In the genomic region with DNA sequence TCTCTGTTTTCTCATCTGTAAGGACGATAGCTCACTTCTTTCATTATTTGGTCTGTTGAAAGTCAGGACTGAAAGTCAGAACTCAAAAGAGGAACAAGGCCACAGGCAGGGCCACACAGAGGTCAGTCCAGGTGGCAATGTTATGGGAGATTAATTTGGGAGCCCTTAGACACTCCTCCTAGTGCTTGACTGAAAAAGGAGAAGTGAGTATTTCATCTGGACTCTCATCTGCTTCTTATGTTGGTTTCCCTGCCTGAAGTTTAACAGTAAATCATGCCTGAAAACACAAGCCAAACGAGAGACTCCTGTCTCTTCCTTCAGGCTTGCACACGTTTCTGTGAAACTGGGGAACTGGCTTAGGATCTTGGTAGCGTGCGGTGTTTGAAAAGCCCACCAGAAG, we compare ENCODE assay signal across 10 cellular contexts.
A peak's percentile ranks its signal among the peaks of the same experiment; 100 is the strongest.
DNase-seq lines count a peak whose midpoint lies in the region; ATAC-seq and TF ChIP-seq lines count a peak whose summit lies in the region.
"Had no signal": no experiment of that assay in that cellular context is flagged by ENCODE, and none has a peak within 500 bp of the region (broad histone marks: within the 10 kb centered on the region; RNA-seq: fewer than 3 reads in every experiment).

No MANE protein-coding gene starts in this region.

- H3K27me3 Mint-ChIP-seq in activated CD4-positive, alpha-beta memory T cell treated with anti-CD3 and anti-CD28 coated beads for 36 hours = no peaks in the 10 kb centered on the region
- H3K27me3 Mint-ChIP-seq: activated CD4-positive, alpha-beta T cell treated with anti-CD3 and anti-CD28 coated beads for 36 hours had no signal

- POLR2A ChIA-PET in activated CD4-positive, alpha-beta memory T cell treated with anti-CD3 and anti-CD28 coated beads for 36 hours (lab: Charles Lee) = no interaction called here

- TF ChIP-seq CTCF in NB4 (IDR thresholded peaks at IDR 0.05; ENCODE audit: low read depth, low read length) = no peak

- peak overlapping the region in 9 of 11 experiments; percentile 47 to 77 (median 66); a peak in 19 of 22 replicates for H3K27ac ChIP-seq in BLaER1 treated with 17β-estradiol and CSF1 and Interleukin-3, amounts not matched to agents 10 nM and 100 nM

- H3K4me3 ChIP-seq in BLaER1 treated with 17β-estradiol and CSF1 and Interleukin-3, amounts not matched to agents 10 nM and 100 nM = no peak overlapping the region
- H3K4me3 ChIP-seq in NB4 (ENCODE audit: low read depth, low read length) = no peak overlapping the region

- peak overlapping the region; percentile 58 to 75 (median 69) for H3K4me2 ChIP-seq in BLaER1 treated with 17β-estradiol and CSF1 and Interleukin-3, amounts not matched to agents 10 nM and 100 nM

- no peak overlapping the region for H3K4me3 Mint-ChIP-seq in activated CD4-positive, alpha-beta memory T cell treated with anti-CD3 and anti-CD28 coated beads for 36 hours
- no peak overlapping the region for H3K4me3 Mint-ChIP-seq in stimulated activated effector memory CD8-positive, alpha-beta T cell treated with anti-CD3 and anti-CD28 coated beads, Interleukin-12 subunit alpha, Interleukin-12 subunit beta, amount 100 ng/mL, for 72 hours
- H3K4me3 Mint-ChIP-seq: activated CD4-positive, alpha-beta T cell treated with anti-CD3 and anti-CD28 coated beads for 36 hours had no signal

- H3K27me3 ChIP-seq in BLaER1 treated with 17β-estradiol and CSF1 and Interleukin-3, amounts not matched to agents 10 nM and 100 nM = no peaks in the 10 kb centered on the region

- H3K36me3 ChIP-seq in BLaER1 treated with 17β-estradiol and CSF1 and Interleukin-3, amounts not matched to agents 10 nM and 100 nM = peaks cover 0 to 7% (median 0%) of the 10 kb centered on the region in 11 experiments; a peak in 1 of 22 replicates

- H3K36me3 Mint-ChIP-seq in activated CD4-positive, alpha-beta memory T cell treated with anti-CD3 and anti-CD28 coated beads for 36 hours = peaks cover 3% of the 10 kb centered on the region
- no peaks in the 10 kb centered on the region for H3K36me3 Mint-ChIP-seq in stimulated activated effector memory CD8-positive, alpha-beta T cell treated with anti-CD3 and anti-CD28 coated beads, Interleukin-12 subunit alpha, Interleukin-12 subunit beta, amount 100 ng/mL, for 72 hours

- intact Hi-C loops in activated CD4-positive, alpha-beta memory T cell treated with anti-CD3 and anti-CD28 coated beads for 36 hours (cut with micrococcal nuclease) = no loop called here

- H3K9me3 Mint-ChIP-seq in activated CD4-positive, alpha-beta memory T cell treated with anti-CD3 and anti-CD28 coated beads for 36 hours = peaks cover 22% of the 10 kb centered on the region
- H3K9me3 Mint-ChIP-seq in stimulated activated effector memory CD8-positive, alpha-beta T cell treated with anti-CD3 and anti-CD28 coated beads, Interleukin-12 subunit alpha, Interleukin-12 subunit beta, amount 100 ng/mL, for 72 hours = peaks cover 8% of the 10 kb centered on the region

- H3K4me1 ChIP-seq in BLaER1 treated with 17β-estradiol and CSF1 and Interleukin-3, amounts not matched to agents 10 nM and 100 nM = peaks cover 40 to 61% (median 57%) of the 10 kb centered on the region in 10 experiments

- no peaks in the 10 kb centered on the region for H3K4me1 Mint-ChIP-seq in activated CD4-positive, alpha-beta memory T cell treated with anti-CD3 and anti-CD28 coated beads for 36 hours (ENCODE audit: low read depth)
- H3K4me1 Mint-ChIP-seq in stimulated activated effector memory CD8-positive, alpha-beta T cell treated with anti-CD3 and anti-CD28 coated beads, Interleukin-12 subunit alpha, Interleukin-12 subunit beta, amount 100 ng/mL, for 72 hours = peaks cover 11% of the 10 kb centered on the region
- H3K4me1 Mint-ChIP-seq: activated CD4-positive, alpha-beta T cell treated with anti-CD3 and anti-CD28 coated beads for 36 hours had no signal

- H3K9me3 ChIP-seq in BLaER1 treated with 17β-estradiol and CSF1 and Interleukin-3, amounts not matched to agents 10 nM and 100 nM (replicated peaks in 1 of 11) = peaks cover 20 to 31% (median 28%) of the 10 kb centered on the region in 11 experiments

- CTCF ChIA-PET in activated CD4-positive, alpha-beta memory T cell treated with anti-CD3 and anti-CD28 coated beads for 36 hours (lab: Charles Lee) = no interaction called here

- ATAC-seq in GM19328 (IDR thresholded peaks at IDR 0.05; ENCODE audit: unreplicated experiment) (peak; percentile 67), HG02970 (IDR thresholded peaks at IDR 0.05; ENCODE audit: low FRiP score, unreplicated experiment) (peak; percentile 62)
- ATAC-seq in stimulated activated effector memory CD8-positive, alpha-beta T cell treated with anti-CD3 and anti-CD28 coated beads, Interleukin-12 subunit alpha, Interleukin-12 subunit beta, amount 100 ng/mL, for 72 hours = no peak
- ATAC-seq: activated CD4-positive, alpha-beta T cell treated with anti-CD3 and anti-CD28 coated beads for 36 hours had no signal

- peak; percentile 79 for DNase-seq in NB4 (ENCODE audit: low read depth)
- DNase-seq in stimulated activated CD4-positive, alpha-beta T cell treated with anti-CD3 and anti-CD28 coated beads, Interleukin-12 subunit alpha, Interleukin-12 subunit beta, amount 100 ng/mL, for 4 hours = no peak
- no peak for DNase-seq in activated CD4-positive, alpha-beta memory T cell treated with anti-CD3 and anti-CD28 coated beads for 36 hours
- no peak for DNase-seq in kidney glomerular epithelial cell (lab: John Stamatoyannopoulos, UW)
- no peak for DNase-seq in stimulated activated effector memory CD8-positive, alpha-beta T cell treated with anti-CD3 and anti-CD28 coated beads, Interleukin-12 subunit alpha, Interleukin-12 subunit beta, amount 100 ng/mL, for 72 hours (ENCODE audit: low spot score in 2 of 2)
- DNase-seq: activated CD4-positive, alpha-beta T cell treated with anti-CD3 and anti-CD28 coated beads for 36 hours; GOT3 had no signal

- H3K27ac Mint-ChIP-seq in activated CD4-positive, alpha-beta memory T cell treated with anti-CD3 and anti-CD28 coated beads for 36 hours = no peak overlapping the region
- no peak overlapping the region for H3K27ac Mint-ChIP-seq in stimulated activated effector memory CD8-positive, alpha-beta T cell treated with anti-CD3 and anti-CD28 coated beads, Interleukin-12 subunit alpha, Interleukin-12 subunit beta, amount 100 ng/mL, for 72 hours
- H3K27ac Mint-ChIP-seq: activated CD4-positive, alpha-beta T cell treated with anti-CD3 and anti-CD28 coated beads for 36 hours had no signal

- TF ChIP-seq POLR2A in NB4 (IDR thresholded peaks at IDR 0.05; ENCODE audit: extremely low read depth, insufficient read length) = no peak

- no peaks in the 10 kb centered on the region for H4K20me1 ChIP-seq in BLaER1 treated with 17β-estradiol and CSF1 and Interleukin-3, amounts not matched to agents 10 nM and 100 nM

- peak overlapping the region in 9 of 11 experiments; percentile 9 to 52 (median 38); a peak in 11 of 22 replicates for H3K9ac ChIP-seq in BLaER1 treated with 17β-estradiol and CSF1 and Interleukin-3, amounts not matched to agents 10 nM and 100 nM
